ENCODE assay signal across 8 cellular contexts in genomic region chr21:38716088-38716487, GRCh38.
"Had no signal": no experiment of that assay in that cellular context is flagged by ENCODE, and none has a peak within 500 bp of the region (broad histone marks: within the 10 kb centered on the region; RNA-seq: fewer than 3 reads in every experiment).

No MANE protein-coding gene starts in this region.

- H3K4me3 ChIP-seq: GM23248, HAP-1, K562 had no signal

- H3K4me1 Mint-ChIP-seq: IgD-negative memory B cell had no signal

- DNase-seq: GM23248, GOT3, H7, HFFc6 had no signal

- H3K27ac ChIP-seq: GM23248, HL-60 had no signal

- H3K4me1 ChIP-seq: HAP-1 had no signal

- H3K9ac ChIP-seq: GM23248 had no signal

- H2AFZ ChIP-seq: GM23248 had no signal

- H3K9me3 Mint-ChIP-seq: HFFc6 had no signal

- H3K36me3 ChIP-seq: HAP-1 had no signal

- H3K4me3 Mint-ChIP-seq: HFFc6, IgD-negative memory B cell had no signal

- H3K9me3 ChIP-seq: HAP-1 had no signal

- H3K27ac Mint-ChIP-seq: HFFc6, IgD-negative memory B cell had no signal
